ENCODE assay signal across 9 cellular contexts in the genomic region with DNA sequence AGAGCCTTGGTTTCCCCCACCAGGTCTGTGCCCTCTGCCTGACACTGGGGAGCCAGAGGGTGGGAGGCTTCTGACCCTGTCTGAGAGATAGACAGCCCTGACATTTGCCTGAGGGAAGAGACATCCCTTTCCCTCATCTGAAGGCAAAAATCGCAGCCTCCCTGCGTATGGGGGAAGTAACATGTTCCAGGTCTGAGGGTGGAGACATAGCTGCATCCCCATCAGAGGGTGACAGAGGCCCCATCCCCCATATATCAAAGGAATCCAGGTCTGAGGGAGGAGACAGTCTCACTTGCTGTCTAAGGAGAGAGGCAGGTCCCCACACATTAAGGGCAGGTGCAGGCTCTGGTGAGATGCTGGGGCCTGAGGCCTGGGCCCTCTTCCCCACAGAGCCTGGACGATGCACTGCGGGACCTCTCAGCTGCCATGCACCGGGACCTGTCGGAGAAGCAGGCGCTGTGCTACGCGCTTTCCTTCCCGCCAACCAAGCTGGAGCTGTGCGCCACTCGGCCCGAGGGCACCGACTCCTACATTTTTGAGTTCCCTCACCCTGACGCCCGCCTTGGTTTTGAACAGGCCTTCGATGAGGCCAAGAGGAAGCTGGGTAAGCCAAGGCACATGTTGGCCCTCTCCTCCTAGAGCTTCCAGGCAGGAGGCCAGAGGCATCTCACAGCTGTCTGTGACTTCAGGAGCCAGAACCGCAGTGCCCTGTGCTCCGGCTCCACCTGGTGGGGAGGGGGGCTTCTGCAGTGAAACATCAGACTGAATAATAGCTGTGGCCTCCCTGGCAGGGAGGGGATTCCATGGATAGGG. TPM values are rescaled to one million over a fixed set of nuclear protein-coding genes. Genes with fewer than 3 reads are reported as not detected.
DNase-seq lines count a peak whose midpoint lies in the region; ATAC-seq, FAIRE-seq and TF ChIP-seq lines count a peak whose summit lies in the region.
"Had no signal": no experiment of that assay in that cellular context is flagged by ENCODE, and none has a peak within 500 bp of the region (broad histone marks: within the 10 kb centered on the region; RNA-seq: fewer than 3 reads in every experiment).

No MANE protein-coding gene starts in this region.

- no peaks in the 10 kb centered on the region for H3K27me3 Mint-ChIP-seq in osteocyte (ENCODE audit: unreplicated experiment)
- H3K27me3 Mint-ChIP-seq in T-helper 2 cell treated with Interferon-gamma antibody and Interleukin-4, amounts not matched to agents 5 μg/mL and 100 μg/mL, for 36 hours (ENCODE audit: low read depth), result no peaks in the 10 kb centered on the region
- H3K27me3 Mint-ChIP-seq: central memory CD8-positive, alpha-beta T cell had no signal

- no peak for FAIRE-seq in GM12891 (lab: Jason Lieb, UNC)

- H3K4me3 ChIP-seq in AG04449 (ENCODE audit: low read depth, low read length) (no peak overlapping the region), RWPE2 (ENCODE audit: severe bottlenecking) (no peak overlapping the region), choroid plexus epithelial cell (ENCODE audit: low read depth, low read length) (no peak overlapping the region), esophagus squamous epithelium (no peak overlapping the region)

- TF ChIP-seq CTCF in AG04449 (IDR thresholded peaks at IDR 0.05; ENCODE audit: insufficient read depth, low read length, missing control alignments), result peak; percentile 46
- peak; percentile 36 for TF ChIP-seq CTCF in RWPE2 (IDR thresholded peaks at IDR 0.05; ENCODE audit: poor library complexity, severe bottlenecking)
- peak; percentile 72 for TF ChIP-seq CTCF in choroid plexus epithelial cell (conservative IDR thresholded peaks at IDR 0.05; ENCODE audit: low read depth, low read length)
- peak; percentile 51 for TF ChIP-seq CTCF in osteocyte (IDR thresholded peaks at IDR 0.05)
- peak in 2 of 6 experiments; percentile 5 to 16 for TF ChIP-seq CTCF in esophagus squamous epithelium (IDR thresholded peaks at IDR 0.05)

- H3K9me3 Mint-ChIP-seq in osteocyte (ENCODE audit: unreplicated experiment), result no peaks in the 10 kb centered on the region
- H3K9me3 Mint-ChIP-seq in T-helper 2 cell treated with Interferon-gamma antibody and Interleukin-4, amounts not matched to agents 5 μg/mL and 100 μg/mL, for 36 hours, result no peaks in the 10 kb centered on the region
- H3K9me3 Mint-ChIP-seq: central memory CD8-positive, alpha-beta T cell had no signal

- H3K4me1 Mint-ChIP-seq in osteocyte (ENCODE audit: unreplicated experiment), result no peaks in the 10 kb centered on the region
- H3K4me1 Mint-ChIP-seq in T-helper 2 cell treated with Interferon-gamma antibody and Interleukin-4, amounts not matched to agents 5 μg/mL and 100 μg/mL, for 36 hours (ENCODE audit: low read depth), result no peaks in the 10 kb centered on the region
- H3K4me1 Mint-ChIP-seq: central memory CD8-positive, alpha-beta T cell had no signal

- no peak for TF ChIP-seq POLR2A in GM12891 (IDR thresholded peaks at IDR 0.05; ENCODE audit: low read depth, low read length)
- TF ChIP-seq POLR2A in esophagus squamous epithelium (IDR thresholded peaks at IDR 0.05), result no peak

- POLR2A ChIA-PET in AG04449 (lab: Yijun Ruan, JAX), result interaction anchor here (0.7 kb wide), 1 partner anchor 17 kb away, joined by 3 read pairs; no protein-coding TSS in a partner anchor

- no peak overlapping the region for H3K27ac Mint-ChIP-seq in osteocyte (ENCODE audit: unreplicated experiment)
- H3K27ac Mint-ChIP-seq in T-helper 2 cell treated with Interferon-gamma antibody and Interleukin-4, amounts not matched to agents 5 μg/mL and 100 μg/mL, for 36 hours, result no peak overlapping the region

- H3K27me3 ChIP-seq in RWPE2 (ENCODE audit: insufficient read depth, poor library complexity, severe bottlenecking) (no peaks in the 10 kb centered on the region), esophagus squamous epithelium (no peaks in the 10 kb centered on the region)

- 85 to 92% methylated on average over 12 to 13 of the region's 19 CpGs for WGBS in esophagus squamous epithelium, 2 donors

- H3K4me3 Mint-ChIP-seq in osteocyte (ENCODE audit: unreplicated experiment), result no peak overlapping the region
- no peak overlapping the region for H3K4me3 Mint-ChIP-seq in T-helper 2 cell treated with Interferon-gamma antibody and Interleukin-4, amounts not matched to agents 5 μg/mL and 100 μg/mL, for 36 hours
- H3K4me3 Mint-ChIP-seq: central memory CD8-positive, alpha-beta T cell had no signal

- no peak for DNase-seq in AG04449 (ENCODE audit: low read depth, low spot score)
- peak; percentile 70 for DNase-seq in GM12891 (ENCODE audit: insufficient read length, low spot score)
- no peak for DNase-seq in RWPE2 (ENCODE audit: low spot score)
- DNase-seq in choroid plexus epithelial cell (ENCODE audit: low read depth), result peak; percentile 71
- DNase-seq in osteocyte (ENCODE audit: extremely low spot score, unreplicated experiment), result no peak
- no peak for DNase-seq in T-helper 2 cell treated with Interferon-gamma antibody and Interleukin-4, amounts not matched to agents 5 μg/mL and 100 μg/mL, for 36 hours (ENCODE audit: low spot score)
- no peak for DNase-seq in esophagus squamous epithelium (lab: John Stamatoyannopoulos, UW)

- H3K4me1 ChIP-seq in RWPE2 (ENCODE audit: insufficient read depth, poor library complexity, severe bottlenecking) (no peaks in the 10 kb centered on the region), esophagus squamous epithelium (peaks cover 0 to 14% (median 0%) of the 10 kb centered on the region in 3 donors)

- CTCF ChIA-PET in AG04449 (lab: Yijun Ruan, JAX), result interaction anchor here (1.0 to 18.6 kb wide), 12 partner anchors 7 to 301 kb away, joined by 3 to 263 read pairs (median 5); partner anchors contain the start of gene ARHGEF17

- peaks cover 27% of the 10 kb centered on the region for H3K36me3 Mint-ChIP-seq in osteocyte (ENCODE audit: unreplicated experiment)
- no peaks in the 10 kb centered on the region for H3K36me3 Mint-ChIP-seq in T-helper 2 cell treated with Interferon-gamma antibody and Interleukin-4, amounts not matched to agents 5 μg/mL and 100 μg/mL, for 36 hours (ENCODE audit: low read depth)

- H3K27ac ChIP-seq in RWPE2 (ENCODE audit: poor library complexity, severe bottlenecking), result no peak overlapping the region
- peak overlapping the region in 1 of 4 donors; percentile 46 for H3K27ac ChIP-seq in esophagus squamous epithelium

- H3K9me3 ChIP-seq in RWPE2 (ENCODE audit: severe bottlenecking) (no peaks in the 10 kb centered on the region), esophagus squamous epithelium (no peaks in the 10 kb centered on the region)

- intact Hi-C loops in esophagus squamous epithelium (cut with DNase I), result no loop called here

- H3K36me3 ChIP-seq in RWPE2 (ENCODE audit: low read depth) (peaks cover 11% of the 10 kb centered on the region; the same call in 1 of the 2 replicates), esophagus squamous epithelium (peaks cover 0 to 84% (median 6%) of the 10 kb centered on the region in 3 donors)

- ATAC-seq in RWPE2 (ENCODE audit: low read depth) (peak; percentile 41; the same call in 2 of the 3 replicates), GM19397 (IDR thresholded peaks at IDR 0.05; ENCODE audit: unreplicated experiment) (no peak)

TF ChIP-seq in GM12891, 5 proteins besides CTCF, POLR2A, EP300 and RAD21:
- TF ChIP-seq SPI1 (IDR thresholded peaks at IDR 0.05; ENCODE audit: low read depth, low read length) (no peak), POLR2AphosphoS5 (IDR thresholded peaks at IDR 0.05; ENCODE audit: low read depth, low read length) (no peak), PAX5 (IDR thresholded peaks at IDR 0.05; ENCODE audit: insufficient read depth, low read length, severe bottlenecking) (no peak), POU2F2 (IDR thresholded peaks at IDR 0.05; ENCODE audit: low read depth, low read length) (no peak), TAF1 (IDR thresholded peaks at IDR 0.05; ENCODE audit: low read depth, low read length) (no peak)

RNA-seq across cellular contexts. Expression of gene RELT, which starts 16.1 kb away (rescaled TPM):
- polyA plus RNA-seq in GM12891 (2012; ENCODE audit: low read depth, missing spikeins), result 12.5 TPM
- total RNA-seq in osteocyte (3.3 and 4.1 TPM in 2 replicates), esophagus squamous epithelium (1 to 10 TPM; 3.7 to 8.8 (median 5.3) TPM)

RNA-seq across cellular contexts. Expression of gene ARHGEF17, which starts 52.1 kb away (rescaled TPM):
- polyA plus RNA-seq in GM12891 (2012; ENCODE audit: low read depth, missing spikeins), result 2.6 TPM
- total RNA-seq in osteocyte, result 104 and 105 TPM in 2 replicates
- 10 to 100 TPM in 1 of 4 donors, 1 to 10 TPM in 3; 3.2 to 23.1 (median 5.4) TPM for total RNA-seq in esophagus squamous epithelium

Comparison
In these comparisons a context has a peak if more than half of its experiments do, and no peak if none do; other contexts are left out.
1. DNase-seq: peak in GM12891 (single experiment) and choroid plexus epithelial cell (single experiment); none in AG04449 (single experiment), RWPE2 (single experiment), osteocyte (single experiment), T-helper 2 cell treated with Interferon-gamma antibody and Interleukin-4, amounts not matched to agents 5 μg/mL and 100 μg/mL, for 36 hours (single experiment) and esophagus squamous epithelium (single experiment).